In genomic region chr1:8503842-8504241, GRCh38 we compare ENCODE assay signal across 28 cellular contexts.
"Had no signal": no experiment of that assay in that cellular context is flagged by ENCODE, and none has a peak within 500 bp of the region (broad histone marks: within the 10 kb centered on the region; RNA-seq: fewer than 3 reads in every experiment).

No MANE protein-coding gene starts in this region.

- H3K9me3 ChIP-seq: heart left ventricle, mucosa of descending colon, stomach, suprapubic skin, tibial nerve had no signal

- H3K4me3 Mint-ChIP-seq: activated CD4-positive, alpha-beta memory T cell treated with anti-CD3 and anti-CD28 coated beads, Interleukin-2, amount 10 ng/mL, durations not matched to agents 7 days and 5 days; activated CD4-positive, alpha-beta T cell treated with anti-CD3 and anti-CD28 coated beads, Interleukin-2, amount 10 ng/mL, durations not matched to agents 24 days and 14 days; activated T-helper 1 cell treated with anti-CD3 and anti-CD28 coated beads, Interleukin-12 subunit alpha, Interleukin-12 subunit beta, Interleukin-2, Interleukin-4 antibody, amounts not matched to agents 30 ng/mL and 10 ng/mL and 1 ng/mL, durations not matched to agents 14 hours and 24 hours and 36 hours; effector memory CD8-positive, alpha-beta T cell; neural progenitor cell; stimulated activated effector memory CD8-positive, alpha-beta T cell treated with anti-CD3 and anti-CD28 coated beads, Interleukin-12 subunit alpha, Interleukin-12 subunit beta, amount 100 ng/mL, for 72 hours; T-helper 1 cell treated with Interleukin-12 subunit alpha and Interleukin-12 subunit beta and Interleukin-4 antibody, amounts not matched to agents 30 μg/mL and 1 μg/mL, for 36 hours had no signal

- H3K9me3 Mint-ChIP-seq: activated CD4-positive, alpha-beta memory T cell treated with anti-CD3 and anti-CD28 coated beads, Interleukin-2, amount 10 ng/mL, durations not matched to agents 7 days and 5 days; activated CD4-positive, alpha-beta T cell treated with anti-CD3 and anti-CD28 coated beads, Interleukin-2, amount 10 ng/mL, durations not matched to agents 24 days and 14 days; activated T-helper 1 cell treated with anti-CD3 and anti-CD28 coated beads, Interleukin-12 subunit alpha, Interleukin-12 subunit beta, Interleukin-2, Interleukin-4 antibody, amounts not matched to agents 30 ng/mL and 10 ng/mL and 1 ng/mL, durations not matched to agents 14 hours and 24 hours and 36 hours; effector memory CD8-positive, alpha-beta T cell; stimulated activated effector memory CD8-positive, alpha-beta T cell treated with anti-CD3 and anti-CD28 coated beads, Interleukin-12 subunit alpha, Interleukin-12 subunit beta, amount 100 ng/mL, for 72 hours; T-helper 1 cell treated with Interleukin-12 subunit alpha and Interleukin-12 subunit beta and Interleukin-4 antibody, amounts not matched to agents 30 μg/mL and 1 μg/mL, for 36 hours had no signal

- DNase-seq: activated CD4-positive, alpha-beta memory T cell treated with anti-CD3 and anti-CD28 coated beads, Interleukin-2, amount 10 ng/mL, durations not matched to agents 7 days and 5 days; activated CD4-positive, alpha-beta T cell treated with anti-CD3 and anti-CD28 coated beads, Interleukin-2, amount 10 ng/mL, durations not matched to agents 24 days and 14 days; activated gamma-delta T cell; activated naive CD4-positive, alpha-beta T cell treated with anti-CD3 and anti-CD28 coated beads, Interleukin-2, amount 50 U/mL, for 16 hours; aorta; brain microvascular endothelial cell; caudate nucleus; dermis blood vessel endothelial cell; effector memory CD8-positive, alpha-beta T cell; heart left ventricle; mesenchymal stem cell; mucosa of descending colon; posterior cingulate gyrus; small intestine; stimulated activated CD4-positive, alpha-beta T cell treated with anti-CD3 and anti-CD28 coated beads, Interleukin-2, amount 100 ng/mL, for 24 hours; stomach had no signal

- H3K4me1 Mint-ChIP-seq: activated CD4-positive, alpha-beta memory T cell treated with anti-CD3 and anti-CD28 coated beads, Interleukin-2, amount 10 ng/mL, durations not matched to agents 7 days and 5 days had no signal

- H3K4me3 ChIP-seq: heart left ventricle, mucosa of descending colon, neural progenitor cell, stomach, suprapubic skin, tibial nerve had no signal

- H2AFZ ChIP-seq: neural progenitor cell had no signal

- H3K9ac ChIP-seq: neural progenitor cell had no signal

- ATAC-seq: activated CD4-positive, CD25-positive, alpha-beta regulatory T cell treated with anti-CD3 and anti-CD28 coated beads, Interleukin-2, amount 50 U/mL, for 24 hours; effector memory CD8-positive, alpha-beta T cell; esophagus mucosa; heart left ventricle; mucosa of descending colon; sciatic nerve; stimulated activated effector memory CD8-positive, alpha-beta T cell treated with anti-CD3 and anti-CD28 coated beads, Interleukin-12 subunit alpha, Interleukin-12 subunit beta, amount 100 ng/mL, for 72 hours had no signal

- H3K4me2 ChIP-seq: neural progenitor cell had no signal

- H3K27me3 ChIP-seq: brain microvascular endothelial cell, heart left ventricle, neural progenitor cell, stomach, suprapubic skin, tibial nerve had no signal

- H3K27ac Mint-ChIP-seq: activated CD4-positive, alpha-beta memory T cell treated with anti-CD3 and anti-CD28 coated beads, Interleukin-2, amount 10 ng/mL, durations not matched to agents 7 days and 5 days; activated CD4-positive, alpha-beta T cell treated with anti-CD3 and anti-CD28 coated beads, Interleukin-2, amount 10 ng/mL, durations not matched to agents 24 days and 14 days; activated T-helper 1 cell treated with anti-CD3 and anti-CD28 coated beads, Interleukin-12 subunit alpha, Interleukin-12 subunit beta, Interleukin-2, Interleukin-4 antibody, amounts not matched to agents 30 ng/mL and 10 ng/mL and 1 ng/mL, durations not matched to agents 14 hours and 24 hours and 36 hours; neural progenitor cell; stimulated activated effector memory CD8-positive, alpha-beta T cell treated with anti-CD3 and anti-CD28 coated beads, Interleukin-12 subunit alpha, Interleukin-12 subunit beta, amount 100 ng/mL, for 72 hours; T-helper 1 cell treated with Interleukin-12 subunit alpha and Interleukin-12 subunit beta and Interleukin-4 antibody, amounts not matched to agents 30 μg/mL and 1 μg/mL, for 36 hours had no signal

- H3K27ac ChIP-seq: brain microvascular endothelial cell, heart left ventricle, neural progenitor cell, stomach, suprapubic skin, tibial nerve had no signal

- FAIRE-seq: endothelial cell of umbilical vein, frontal cortex, islet of Langerhans, small intestine had no signal

- H3K36me3 ChIP-seq: brain microvascular endothelial cell, neural progenitor cell had no signal

- H3K27me3 Mint-ChIP-seq: activated CD4-positive, alpha-beta memory T cell treated with anti-CD3 and anti-CD28 coated beads, Interleukin-2, amount 10 ng/mL, durations not matched to agents 7 days and 5 days; activated CD4-positive, alpha-beta T cell treated with anti-CD3 and anti-CD28 coated beads, Interleukin-2, amount 10 ng/mL, durations not matched to agents 24 days and 14 days; effector memory CD8-positive, alpha-beta T cell had no signal
